Comparison of ENCODE assay signal across 21 cellular contexts in genomic region chr6:156585859-156586258, GRCh38.
DNase-seq lines count a peak whose midpoint lies in the region; ATAC-seq and TF ChIP-seq lines count a peak whose summit lies in the region.
"Had no signal": no experiment of that assay in that cellular context is flagged by ENCODE, and none has a peak within 500 bp of the region (broad histone marks: within the 10 kb centered on the region; RNA-seq: fewer than 3 reads in every experiment).

No MANE protein-coding gene starts in this region.

- H3K27me3 Mint-ChIP-seq in MCF 10A (ENCODE audit: insufficient read depth, unreplicated experiment): no peaks in the 10 kb centered on the region
- H3K27me3 Mint-ChIP-seq: CD4-positive, alpha-beta T cell had no signal

- H3K9me3 Mint-ChIP-seq in MCF 10A (ENCODE audit: unreplicated experiment): peaks cover 3% of the 10 kb centered on the region
- H3K9me3 Mint-ChIP-seq: activated naive CD4-positive, alpha-beta T cell treated with anti-CD3 and anti-CD28 coated beads, Interleukin-2, amount 50 U/mL, for 24 hours; activated T-cell treated with anti-CD3 and anti-CD28 coated beads, Interleukin-2, amount 50 U/mL, for 4 hours; CD4-positive, alpha-beta T cell had no signal

- H3K4me3 Mint-ChIP-seq in MCF 10A (ENCODE audit: unreplicated experiment): no peak overlapping the region
- H3K4me3 Mint-ChIP-seq: activated CD8-positive, alpha-beta T cell treated with anti-CD3 and anti-CD28 coated beads, Interleukin-2, amount 10 ng/mL, durations not matched to agents 7 days and 5 days; activated naive CD4-positive, alpha-beta T cell treated with anti-CD3 and anti-CD28 coated beads, Interleukin-2, amount 50 U/mL, for 24 hours; activated T-cell treated with anti-CD3 and anti-CD28 coated beads, Interleukin-2, amount 50 U/mL, for 4 hours; CD4-positive, alpha-beta T cell; memory B cell; naive thymus-derived CD8-positive, alpha-beta T cell had no signal

- H3K36me3 ChIP-seq in breast epithelium (no peaks in the 10 kb centered on the region), esophagus squamous epithelium (no peaks in the 10 kb centered on the region)

- peaks cover 11% of the 10 kb centered on the region for H3K4me1 Mint-ChIP-seq in MCF 10A (ENCODE audit: insufficient read depth, unreplicated experiment)
- H3K4me1 Mint-ChIP-seq: activated naive CD4-positive, alpha-beta T cell treated with anti-CD3 and anti-CD28 coated beads, Interleukin-2, amount 50 U/mL, for 24 hours; memory B cell; naive thymus-derived CD8-positive, alpha-beta T cell had no signal

- BruUV-seq in MCF 10A (replicated peaks; lab: Mats Ljungman, UMichigan): no TSS peak

- no peak overlapping the region for H3K27ac ChIP-seq in breast epithelium
- no peak overlapping the region for H3K27ac ChIP-seq in esophagus squamous epithelium
- H3K27ac ChIP-seq: foreskin keratinocyte, KMS-11 had no signal

- DNase-seq in MCF 10A (ENCODE audit: unreplicated experiment) (peak; percentile 15), breast epithelium (ENCODE audit: low spot score in 2 of 2) (no peak), NCI-H187 (lab: John Stamatoyannopoulos, UW) (peak; percentile 47 to 86), NCI-H748 treated with DMSO at 0.1 percent for 48 hours (lab: John Stamatoyannopoulos, UW) (peak; percentile 60), esophagus squamous epithelium (lab: John Stamatoyannopoulos, UW) (no peak), medulla oblongata (ENCODE audit: extremely low spot score) (no peak)
- DNase-seq: activated CD4-positive, CD25-positive, alpha-beta regulatory T cell; activated CD8-positive, alpha-beta T cell treated with anti-CD3 and anti-CD28 coated beads, Interleukin-2, amount 10 ng/mL, durations not matched to agents 7 days and 5 days; activated T-cell treated with anti-CD3 and anti-CD28 coated beads, Interleukin-2, amount 50 U/mL, for 4 hours; CD4-positive, alpha-beta T cell; foreskin keratinocyte; kidney glomerular epithelial cell; naive thymus-derived CD8-positive, alpha-beta T cell; SIG-M5; stimulated activated CD4-positive, alpha-beta T cell treated with anti-CD3 and anti-CD28 coated beads, Interleukin-2, amount 100 ng/mL, for 24 hours had no signal

- H3K27ac Mint-ChIP-seq in MCF 10A (ENCODE audit: low read depth, unreplicated experiment): no peak overlapping the region
- H3K27ac Mint-ChIP-seq: activated CD8-positive, alpha-beta T cell treated with anti-CD3 and anti-CD28 coated beads, Interleukin-2, amount 10 ng/mL, durations not matched to agents 7 days and 5 days; activated naive CD4-positive, alpha-beta T cell treated with anti-CD3 and anti-CD28 coated beads, Interleukin-2, amount 50 U/mL, for 24 hours; CD4-positive, alpha-beta T cell; memory B cell; naive thymus-derived CD8-positive, alpha-beta T cell had no signal

- CTCF ChIA-PET in MCF 10A (lab: Yijun Ruan, JAX): no interaction called here

- H3K27me3 ChIP-seq in breast epithelium: no peaks in the 10 kb centered on the region
- H3K27me3 ChIP-seq in esophagus squamous epithelium: no peaks in the 10 kb centered on the region
- H3K27me3 ChIP-seq: foreskin keratinocyte had no signal

- H3K4me3 ChIP-seq in breast epithelium: no peak overlapping the region
- no peak overlapping the region for H3K4me3 ChIP-seq in esophagus squamous epithelium

- intact Hi-C loops in MCF 10A (cut with micrococcal nuclease) (no loop called here), breast epithelium (cut with DNase I; ENCODE audit: low total_unique reads) (no loop called here), esophagus squamous epithelium (cut with DNase I) (no loop called here)

- TF ChIP-seq POLR2A in breast epithelium (IDR thresholded peaks at IDR 0.05) (no peak), esophagus squamous epithelium (IDR thresholded peaks at IDR 0.05) (no peak)

- POLR2A ChIA-PET in MCF 10A (lab: Yijun Ruan, JAX): interaction anchor here (0.8 kb wide), 1 partner anchor 151 kb away, joined by 3 read pairs; no protein-coding TSS in a partner anchor

- no peak for ATAC-seq in HG03442 (IDR thresholded peaks at IDR 0.05; ENCODE audit: unreplicated experiment)
- ATAC-seq in GM21825 (IDR thresholded peaks at IDR 0.05; ENCODE audit: unreplicated experiment): no peak
- ATAC-seq: activated CD8-positive, alpha-beta T cell treated with anti-CD3 and anti-CD28 coated beads, Interleukin-2, amount 10 ng/mL, durations not matched to agents 7 days and 5 days; activated T-cell treated with anti-CD3 and anti-CD28 coated beads, Interleukin-2, amount 50 U/mL, for 4 hours; foreskin keratinocyte; HCT116; naive thymus-derived CD8-positive, alpha-beta T cell had no signal

- H3K4me1 ChIP-seq in breast epithelium: no peaks in the 10 kb centered on the region
- H3K4me1 ChIP-seq in esophagus squamous epithelium: no peaks in the 10 kb centered on the region

- H3K9me3 ChIP-seq in breast epithelium: no peaks in the 10 kb centered on the region
- no peaks in the 10 kb centered on the region for H3K9me3 ChIP-seq in esophagus squamous epithelium

- no peaks in the 10 kb centered on the region for H3K36me3 Mint-ChIP-seq in MCF 10A (ENCODE audit: insufficient read depth, unreplicated experiment)
- H3K36me3 Mint-ChIP-seq: memory B cell; naive thymus-derived CD8-positive, alpha-beta T cell had no signal

- WGBS in esophagus squamous epithelium, 2 donors: 54 to 58% methylated on average over 3 of the region's 3 CpGs

- TF ChIP-seq CTCF in MCF 10A (IDR thresholded peaks at IDR 0.05; ENCODE audit: unreplicated experiment): no peak
- TF ChIP-seq CTCF in breast epithelium (IDR thresholded peaks at IDR 0.05): no peak
- TF ChIP-seq CTCF in esophagus squamous epithelium (IDR thresholded peaks at IDR 0.05): no peak

Comparison
In these comparisons a context has a peak if more than half of its experiments do, and no peak if none do; other contexts are left out.
1. DNase-seq: peak in MCF 10A (single experiment), NCI-H187 (2 of 2) and NCI-H748 treated with DMSO at 0.1 percent for 48 hours (single experiment); none in breast epithelium (0 of 2), esophagus squamous epithelium (single experiment) and medulla oblongata (single experiment).